ENCODE assay signal across 3 cellular contexts in the genomic region with DNA sequence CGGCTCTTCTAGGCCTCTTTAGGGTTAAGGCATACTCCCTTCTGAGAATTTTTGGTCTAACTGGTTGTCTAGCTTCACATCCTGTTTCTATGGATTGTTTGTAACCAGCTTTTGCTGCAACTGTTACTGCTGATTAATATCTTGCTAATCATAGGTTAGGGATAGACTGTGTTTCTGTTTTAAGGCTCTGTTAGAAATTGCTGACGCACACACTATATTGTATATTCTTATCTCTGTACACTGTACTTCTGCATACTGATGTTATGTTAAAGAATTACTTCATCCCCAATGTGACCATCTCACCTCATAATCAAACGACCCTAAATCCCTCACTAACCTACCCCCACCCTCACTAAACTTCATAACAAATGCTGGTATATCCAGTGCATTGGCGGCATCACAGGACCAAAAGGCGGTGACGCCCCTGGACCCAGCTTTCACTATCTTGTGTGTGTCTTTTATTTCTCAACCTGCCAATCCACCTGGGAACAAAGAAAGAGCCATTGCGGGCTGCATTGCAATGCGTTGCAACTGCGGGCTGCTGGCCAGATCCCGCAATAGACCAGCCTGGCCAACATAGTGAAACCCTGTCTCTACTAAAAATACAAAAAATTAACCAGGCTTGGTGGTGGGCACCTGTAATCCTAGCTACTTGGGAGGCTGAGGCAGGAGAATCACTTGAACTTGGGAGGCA. TPM values are rescaled to one million over a fixed set of nuclear protein-coding genes. Genes with fewer than 3 reads are reported as not detected.
"Had no signal": no experiment of that assay in that cellular context is flagged by ENCODE, and none has a peak within 500 bp of the region (broad histone marks: within the 10 kb centered on the region; RNA-seq: fewer than 3 reads in every experiment).

No MANE protein-coding gene starts in this region.

RNA-seq across cellular contexts. Expression of gene ASGR2, which starts 54.7 kb away (rescaled TPM):
- total RNA-seq: HT1080, NCI-H460, SJSA1 had no signal
